ENCODE assay signal across 17 cellular contexts in the genomic region with DNA sequence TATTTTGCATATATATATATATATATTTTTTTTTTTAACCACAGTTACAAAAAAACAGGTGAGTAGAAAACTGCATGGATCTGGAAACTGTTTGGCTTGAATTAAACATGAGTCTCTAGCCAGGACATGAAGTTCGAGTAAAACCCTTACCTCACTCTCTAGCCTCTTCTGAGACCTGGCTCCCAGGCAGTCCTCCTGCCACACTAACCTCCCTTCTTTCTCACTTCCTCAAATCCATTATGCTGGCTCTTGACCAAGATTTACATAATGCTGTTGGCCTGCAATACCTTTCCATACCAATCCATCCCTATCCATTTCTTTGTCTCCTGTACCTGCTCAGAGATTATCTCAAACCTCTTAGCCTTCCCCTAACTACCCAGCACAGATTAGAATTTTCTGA. TPM values are rescaled to one million over a fixed set of nuclear protein-coding genes. Genes with fewer than 3 reads are reported as not detected.
A peak's percentile ranks its signal among the peaks of the same experiment; 100 is the strongest.
DNase-seq lines count a peak whose midpoint lies in the region; ATAC-seq, FAIRE-seq and TF ChIP-seq lines count a peak whose summit lies in the region.
"Had no signal": no experiment of that assay in that cellular context is flagged by ENCODE, and none has a peak within 500 bp of the region (broad histone marks: within the 10 kb centered on the region; RNA-seq: fewer than 3 reads in every experiment).

No MANE protein-coding gene starts in this region.

- H3K27ac ChIP-seq in coronary artery (no peak overlapping the region), small intestine (ENCODE audit: low read depth in 1 of 2, low read length in 1 of 2) (no peak overlapping the region)
- H3K27ac ChIP-seq: cardiac muscle cell, prostate gland, tibial artery had no signal

- H3K4me1 ChIP-seq in small intestine (ENCODE audit: control insufficient read depth in 2 of 2, insufficient read depth in 1 of 2, low read depth in 1 of 2, low read length in 1 of 2): no peaks in the 10 kb centered on the region
- H3K4me1 ChIP-seq: prostate gland, tibial artery had no signal

- WGBS in small intestine, 3 donors: 85 to 100% (median 97%) methylated on average over 1 of the region's 1 CpG

- H3K27me3 ChIP-seq in small intestine (ENCODE audit: control insufficient read depth in 2 of 2, insufficient read depth in 2 of 2, low read length in 2 of 2): no peaks in the 10 kb centered on the region
- H3K27me3 ChIP-seq: cardiac muscle cell, tibial artery had no signal

- DNase-seq in GM20000 (ENCODE audit: low spot score): peak; percentile 3
- peak; percentile 1 for DNase-seq in NCI-H226
- no peak for DNase-seq in left colon
- DNase-seq in coronary artery (ENCODE audit: low spot score): no peak
- DNase-seq in GM19238 (ENCODE audit: insufficient read length, low spot score): no peak
- DNase-seq in small intestine: no peak
- DNase-seq: activated CD4-positive, alpha-beta memory T cell treated with anti-CD3 and anti-CD28 coated beads, Interleukin-2, amount 10 ng/mL, durations not matched to agents 7 days and 5 days; H9; NCI-H1694; NCI-H446; SK-N-SH; tibial artery had no signal

- H3K36me3 ChIP-seq in small intestine (ENCODE audit: control insufficient read depth in 2 of 2, insufficient read depth in 2 of 2, low read length in 2 of 2): no peaks in the 10 kb centered on the region
- H3K36me3 ChIP-seq: prostate gland had no signal

- TF ChIP-seq CTCF in GM20000 (IDR thresholded peaks at IDR 0.05; ENCODE audit: extremely low read depth, missing control alignments): no peak
- no peak for TF ChIP-seq CTCF in coronary artery (IDR thresholded peaks at IDR 0.05)

- peak; percentile 93 for ATAC-seq in HG02973 (IDR thresholded peaks at IDR 0.05; ENCODE audit: unreplicated experiment)
- peak; percentile 33 for ATAC-seq in left colon
- ATAC-seq: natural killer cell treated with Interleukin-12 subunit alpha and Interleukin-12 subunit beta and Interleukin-15 and Interleukin-18, amount 100 ng/mL, for 72 hours; stimulated activated effector memory CD8-positive, alpha-beta T cell treated with anti-CD3 and anti-CD28 coated beads, Interleukin-12 subunit alpha, Interleukin-12 subunit beta, amount 100 ng/mL, for 72 hours had no signal

- no peak for FAIRE-seq in small intestine (lab: Jason Lieb, UNC)

- intact Hi-C loops in left colon (cut with DNase I, micrococcal nuclease): no loop called here

- no peaks in the 10 kb centered on the region for H3K9me3 ChIP-seq in small intestine (ENCODE audit: control insufficient read depth, low read depth)
- H3K9me3 ChIP-seq: prostate gland, SK-N-SH, tibial artery had no signal

- H3K4me3 ChIP-seq in coronary artery: no peak overlapping the region
- no peak overlapping the region for H3K4me3 ChIP-seq in small intestine (ENCODE audit: low read depth in 1 of 2, low read length in 2 of 2)
- H3K4me3 ChIP-seq: cardiac muscle cell, prostate gland, tibial artery had no signal

RNA-seq across cellular contexts. Expression of a gene that starts 34.0 kb away (rescaled TPM):
- total RNA-seq in left colon: 10 to 100 TPM; 35.7 to 46.6 TPM
- 1 to 10 TPM; 2.2 to 9.0 (median 2.5) TPM for polyA plus RNA-seq in small intestine

RNA-seq across cellular contexts. Expression of a gene that starts 34.2 kb away (rescaled TPM):
- total RNA-seq in left colon: 10 to 100 TPM; 46.9 to 61.1 TPM
- polyA plus RNA-seq in small intestine: 10 to 100 TPM in 2 of 3 donors, 1 to 10 TPM in 1; 8.6 to 11.3 (median 11.0) TPM

Comparison
In these comparisons a context has a peak if more than half of its experiments do, and no peak if none do; other contexts are left out.
1. DNase-seq: peak in GM20000 (single experiment) and NCI-H226 (single experiment); none in left colon (0 of 2), coronary artery (single experiment), GM19238 (single experiment) and small intestine (single experiment).